In genomic region chr3:183845090-183845489, GRCh38 we compare ENCODE assay signal across 14 cellular contexts. TPM values are rescaled to one million over a fixed set of nuclear protein-coding genes. Genes with fewer than 3 reads are reported as not detected.
DNase-seq lines count a peak whose midpoint lies in the region; ATAC-seq and TF ChIP-seq lines count a peak whose summit lies in the region.
"Had no signal": no experiment of that assay in that cellular context is flagged by ENCODE, and none has a peak within 500 bp of the region (broad histone marks: within the 10 kb centered on the region; RNA-seq: fewer than 3 reads in every experiment).

No MANE protein-coding gene starts in this region.

- H3K4me3 Mint-ChIP-seq in Calu3 (ENCODE audit: low read depth, unreplicated experiment) = no peak overlapping the region
- no peak overlapping the region for H3K4me3 Mint-ChIP-seq in osteocyte (ENCODE audit: unreplicated experiment)

- H3K27ac ChIP-seq in breast epithelium = peak overlapping the region; percentile 64 to 70
- H3K27ac ChIP-seq: C4-2B, right atrium auricular region, suprapubic skin had no signal

- no TSS peak for BruUV-seq in Calu3 (replicated peaks; lab: Mats Ljungman, UMichigan)

- H3K4me1 Mint-ChIP-seq in Calu3 (ENCODE audit: low read depth, unreplicated experiment) (peaks cover 20% of the 10 kb centered on the region), osteocyte (ENCODE audit: unreplicated experiment) (peaks cover 31% of the 10 kb centered on the region)

- DNase-seq in Calu3 = no peak
- peak; percentile 42 for DNase-seq in HPDE6-E6E7 (ENCODE audit: extremely low spot score)
- DNase-seq in breast epithelium (ENCODE audit: low spot score in 2 of 2) = no peak
- no peak for DNase-seq in osteocyte (ENCODE audit: extremely low spot score, unreplicated experiment)
- DNase-seq in GM03348 (ENCODE audit: low spot score) = no peak
- DNase-seq: DMS79 treated with DMSO at 0.1 percent for 48 hours; kidney; NCI-H1092; stimulated activated CD4-positive, alpha-beta T cell treated with anti-CD3 and anti-CD28 coated beads, Interleukin-1b, Interleukin-23, amount 100 ng/mL, for 48 hours had no signal

- no peak for TF ChIP-seq POLR2A in breast epithelium (IDR thresholded peaks at IDR 0.05)

- H3K36me3 ChIP-seq in breast epithelium = peaks cover 4% of the 10 kb centered on the region

- no peak overlapping the region for H3K4me3 ChIP-seq in breast epithelium
- H3K4me3 ChIP-seq: right atrium auricular region, suprapubic skin had no signal

- no peaks in the 10 kb centered on the region for H3K9me3 ChIP-seq in breast epithelium
- H3K9me3 ChIP-seq: right atrium auricular region, suprapubic skin had no signal

- H3K4me1 ChIP-seq in breast epithelium = peaks cover 0 to 5% of the 10 kb centered on the region in 2 donors
- H3K4me1 ChIP-seq: right atrium auricular region had no signal

- TF ChIP-seq CTCF in Calu3 (IDR thresholded peaks at IDR 0.05; ENCODE audit: unreplicated experiment) = no peak
- TF ChIP-seq CTCF in breast epithelium (IDR thresholded peaks at IDR 0.05) = no peak
- TF ChIP-seq CTCF in osteocyte (IDR thresholded peaks at IDR 0.05) = no peak

- CTCF ChIA-PET in Calu3 (lab: Charles Lee) = no interaction called here

- intact Hi-C loops in Calu3 (cut with micrococcal nuclease; ENCODE audit: unreplicated experiment) = no loop called here
- intact Hi-C loops in breast epithelium (cut with DNase I; ENCODE audit: low total_unique reads) = no loop called here

- H3K27me3 ChIP-seq in breast epithelium = no peaks in the 10 kb centered on the region
- H3K27me3 ChIP-seq: right atrium auricular region, suprapubic skin had no signal

- H3K9me3 Mint-ChIP-seq in Calu3 (ENCODE audit: low read depth, unreplicated experiment) (no peaks in the 10 kb centered on the region), osteocyte (ENCODE audit: unreplicated experiment) (no peaks in the 10 kb centered on the region)

- H3K27ac Mint-ChIP-seq in Calu3 (ENCODE audit: unreplicated experiment) (peak overlapping the region; percentile 19), osteocyte (ENCODE audit: unreplicated experiment) (peak overlapping the region; percentile 84)

- H3K36me3 Mint-ChIP-seq in Calu3 (ENCODE audit: insufficient read depth, unreplicated experiment) (peaks cover 54% of the 10 kb centered on the region), osteocyte (ENCODE audit: unreplicated experiment) (peaks cover 35% of the 10 kb centered on the region)

- ATAC-seq in GM19397 (IDR thresholded peaks at IDR 0.05; ENCODE audit: unreplicated experiment) = no peak
- no peak for ATAC-seq in HG02623 (IDR thresholded peaks at IDR 0.05; ENCODE audit: unreplicated experiment)

- H3K27me3 Mint-ChIP-seq in Calu3 (ENCODE audit: unreplicated experiment) = no peaks in the 10 kb centered on the region
- no peaks in the 10 kb centered on the region for H3K27me3 Mint-ChIP-seq in osteocyte (ENCODE audit: unreplicated experiment)

RNA-seq across cellular contexts. Expression of gene MAP6D1, which starts 19.7 kb away (rescaled TPM):
- total RNA-seq in Calu3 (2022) (5.4 and 6.5 TPM in 2 replicates), breast epithelium (1 to 10 TPM in 2 of 3 donors, under 1 TPM in 1; 0.33 to 2.1 (median 1.8) TPM), osteocyte (4.2 and 4.6 TPM in 2 replicates)

RNA-seq across cellular contexts. Expression of gene PARL, which starts 39.6 kb away (rescaled TPM):
- total RNA-seq in Calu3 (2022) (80.4 and 84.3 TPM in 2 replicates), breast epithelium (10 to 100 TPM; 48.0 to 53.6 (median 50.5) TPM), osteocyte (45.5 and 52.3 TPM in 2 replicates)
